ENCODE assay signal across 13 cellular contexts in the genomic region with DNA sequence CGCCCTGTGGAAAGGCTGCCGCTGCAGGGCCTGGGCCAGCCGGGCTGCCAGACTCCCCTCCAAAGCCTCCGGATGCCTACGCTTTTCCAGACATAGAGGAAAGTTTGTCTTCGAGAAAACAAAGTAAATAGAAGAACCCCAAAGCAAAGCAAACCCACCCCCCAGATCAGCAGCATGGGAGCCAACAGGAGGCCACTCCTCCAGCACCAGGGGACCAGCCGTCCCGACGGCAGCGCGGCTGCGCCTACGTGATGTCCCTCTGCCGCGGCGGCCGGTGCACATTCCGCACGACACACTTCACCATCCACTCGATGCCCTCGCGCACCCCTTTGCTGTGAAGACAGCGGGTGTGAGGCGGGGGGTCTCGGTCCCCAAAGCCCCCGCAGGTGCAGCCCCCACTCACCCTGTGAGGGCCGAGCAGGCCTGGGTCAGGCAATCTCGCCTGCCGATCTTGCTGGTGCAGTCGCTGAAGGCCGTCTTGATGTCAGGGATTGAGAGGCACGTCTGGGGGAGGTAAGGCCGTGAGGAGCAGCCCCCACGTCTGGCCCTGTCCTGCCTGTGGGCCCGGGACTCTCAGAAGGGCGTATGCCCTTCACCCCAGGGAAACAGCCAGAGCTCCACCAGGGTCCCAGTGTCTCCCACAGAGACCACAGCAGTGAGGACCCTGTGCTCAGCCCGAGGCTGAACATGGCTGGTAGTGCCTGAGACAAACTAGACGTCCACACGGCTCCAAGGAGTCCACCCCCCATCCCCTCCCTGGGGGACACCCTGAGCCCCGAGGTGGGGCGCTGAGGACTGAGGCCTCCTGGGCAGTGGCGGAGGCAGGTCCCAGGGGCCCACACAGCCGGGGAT. TPM values are rescaled to one million over a fixed set of nuclear protein-coding genes. Genes with fewer than 3 reads are reported as not detected.
DNase-seq lines count a peak whose midpoint lies in the region; ATAC-seq and TF ChIP-seq lines count a peak whose summit lies in the region.
"Had no signal": no experiment of that assay in that cellular context is flagged by ENCODE, and none has a peak within 500 bp of the region (broad histone marks: within the 10 kb centered on the region; RNA-seq: fewer than 3 reads in every experiment).

No MANE protein-coding gene starts in this region.

- no peak overlapping the region for H3K4me3 Mint-ChIP-seq in activated T-cell treated with anti-CD3 and anti-CD28 coated beads, Interleukin-2, amount 50 U/mL, for 72 hours
- H3K4me3 Mint-ChIP-seq in activated T-cell treated with anti-CD3 and anti-CD28 coated beads, Interleukin-2, amount 50 U/mL, for 4 hours: no peak overlapping the region

- H3K18ac ChIP-seq in mesendoderm (ENCODE audit: low read length): no peak overlapping the region

- H3K4me3 ChIP-seq in NT2/D1 (ENCODE audit: insufficient read length, low read depth) (no peak overlapping the region), fibroblast of lung (replicated peaks in 1 of 4; ENCODE audit: control extremely low read depth in 1 of 4, insufficient read depth in 1 of 4, low read depth in 3 of 4, low read length in 4 of 4) (no peak overlapping the region), smooth muscle cell (no peak overlapping the region), mesendoderm (ENCODE audit: low read length) (no peak overlapping the region)

- H3K9ac ChIP-seq in NT2/D1 (ENCODE audit: insufficient read length, low read depth) (peak overlapping the region; percentile 36), fibroblast of lung (ENCODE audit: insufficient read depth, low read length) (no peak overlapping the region), smooth muscle cell (ENCODE audit: low read depth) (peak overlapping the region; percentile 91), mesendoderm (ENCODE audit: low read length) (no peak overlapping the region)

- H3K27me3 Mint-ChIP-seq in activated T-cell treated with anti-CD3 and anti-CD28 coated beads, Interleukin-2, amount 50 U/mL, for 72 hours (ENCODE audit: low read depth): no peaks in the 10 kb centered on the region
- no peaks in the 10 kb centered on the region for H3K27me3 Mint-ChIP-seq in activated T-cell treated with anti-CD3 and anti-CD28 coated beads, Interleukin-2, amount 50 U/mL, for 4 hours (ENCODE audit: low read depth)

- DNase-seq in activated T-cell treated with anti-CD3 and anti-CD28 coated beads, Interleukin-2, amount 50 U/mL, for 72 hours: no peak
- no peak for DNase-seq in activated T-cell treated with anti-CD3 and anti-CD28 coated beads, Interleukin-2, amount 50 U/mL, for 4 hours
- no peak for DNase-seq in NT2/D1 (ENCODE audit: low read depth, low spot score)
- DNase-seq in fibroblast of lung (ENCODE audit: low read depth in 2 of 2): no peak
- no peak for DNase-seq in smooth muscle cell (lab: John Stamatoyannopoulos, UW; ENCODE audit: unreplicated experiment)
- DNase-seq in NCI-H1105 (lab: John Stamatoyannopoulos, UW): no peak
- DNase-seq in mesendoderm: no peak
- DNase-seq: AML-193; effector CD4-positive, alpha-beta T cell; NCI-H2227 treated with DMSO at 0.1 percent for 48 hours; RPMI8226 had no signal

- no peaks in the 10 kb centered on the region for H3K9me3 ChIP-seq in NT2/D1 (ENCODE audit: insufficient read depth, low read length)
- no peaks in the 10 kb centered on the region for H3K9me3 ChIP-seq in fibroblast of lung (ENCODE audit: control insufficient read depth, insufficient read depth, low read depth, low read length)
- H3K9me3 ChIP-seq in smooth muscle cell (replicated peaks; ENCODE audit: low read depth): no peaks in the 10 kb centered on the region

- no peak overlapping the region for H3K4me2 ChIP-seq in fibroblast of lung (ENCODE audit: extremely low read depth, insufficient read depth, low read length)
- H3K4me2 ChIP-seq in smooth muscle cell: no peak overlapping the region
- no peak overlapping the region for H3K4me2 ChIP-seq in mesendoderm (ENCODE audit: low read length)

- peak overlapping the region; percentile 73 for H3K27ac Mint-ChIP-seq in activated T-cell treated with anti-CD3 and anti-CD28 coated beads, Interleukin-2, amount 50 U/mL, for 72 hours

- no peak overlapping the region for H3K4ac ChIP-seq in mesendoderm (ENCODE audit: low read depth, low read length)

- H4K20me1 ChIP-seq in fibroblast of lung (ENCODE audit: control insufficient read depth, extremely low read depth, insufficient read depth, low read length): no peaks in the 10 kb centered on the region
- H4K20me1 ChIP-seq in smooth muscle cell (ENCODE audit: low read depth): no peaks in the 10 kb centered on the region

- H2BK120ac ChIP-seq in mesendoderm (ENCODE audit: low read depth, low read length): no peak overlapping the region

- H3K4me1 Mint-ChIP-seq in activated T-cell treated with anti-CD3 and anti-CD28 coated beads, Interleukin-2, amount 50 U/mL, for 72 hours (ENCODE audit: low read depth): peaks cover 12% of the 10 kb centered on the region
- H3K4me1 Mint-ChIP-seq in activated T-cell treated with anti-CD3 and anti-CD28 coated beads, Interleukin-2, amount 50 U/mL, for 4 hours (ENCODE audit: low read depth): peaks cover 29% of the 10 kb centered on the region

- H3K27ac ChIP-seq in fibroblast of lung (ENCODE audit: insufficient read depth, low read length) (peak overlapping the region; percentile 93), smooth muscle cell (ENCODE audit: low read depth) (no peak overlapping the region), mesendoderm (ENCODE audit: low read depth, low read length) (no peak overlapping the region)
- H3K27ac ChIP-seq: VCaP had no signal

- no peaks in the 10 kb centered on the region for H3F3A ChIP-seq in smooth muscle cell (ENCODE audit: low read depth)

- H3K23ac ChIP-seq in mesendoderm (ENCODE audit: low read length): no peak overlapping the region

- H3K56ac ChIP-seq in mesendoderm (ENCODE audit: low read length): no peak overlapping the region

- no peaks in the 10 kb centered on the region for H3K27me3 ChIP-seq in NT2/D1 (ENCODE audit: insufficient read depth, insufficient read length)
- no peaks in the 10 kb centered on the region for H3K27me3 ChIP-seq in fibroblast of lung (ENCODE audit: control insufficient read depth, insufficient read depth, low read length)
- no peaks in the 10 kb centered on the region for H3K27me3 ChIP-seq in smooth muscle cell (ENCODE audit: low read depth)
- no peaks in the 10 kb centered on the region for H3K27me3 ChIP-seq in mesendoderm (ENCODE audit: insufficient read depth, low read length, poor library complexity)

- H4K5ac ChIP-seq in mesendoderm (ENCODE audit: low read length): no peak overlapping the region

- H4K8ac ChIP-seq in mesendoderm (ENCODE audit: low read depth, low read length): no peak overlapping the region

- no peak overlapping the region for H2AFZ ChIP-seq in fibroblast of lung (ENCODE audit: low read length)
- no peak overlapping the region for H2AFZ ChIP-seq in smooth muscle cell (ENCODE audit: low read depth)

- TF ChIP-seq CTCF in fibroblast of lung (conservative IDR thresholded peaks at IDR 0.05 in 1 of 2, IDR thresholded peaks at IDR 0.05 in 1 of 2; ENCODE audit: low read depth in 1 of 2, low read length in 2 of 2) (no peak), smooth muscle cell (IDR thresholded peaks at IDR 0.05; ENCODE audit: borderline replicate concordance, insufficient read depth, poor library complexity, severe bottlenecking) (no peak)

- H3K4me1 ChIP-seq in NT2/D1 (ENCODE audit: insufficient read depth, insufficient read length) (peaks cover 31% of the 10 kb centered on the region), fibroblast of lung (ENCODE audit: control insufficient read depth, extremely low read depth, insufficient read depth, low read length) (peaks cover 28% of the 10 kb centered on the region), smooth muscle cell (ENCODE audit: low read depth) (peaks cover 20% of the 10 kb centered on the region), mesendoderm (ENCODE audit: control insufficient read depth, low read depth, low read length) (no peaks in the 10 kb centered on the region)

- peaks cover 1 to 3% of the 10 kb centered on the region in 2 donors for H3K36me3 Mint-ChIP-seq in activated T-cell treated with anti-CD3 and anti-CD28 coated beads, Interleukin-2, amount 50 U/mL, for 72 hours (ENCODE audit: insufficient read depth in 2 of 2)
- H3K36me3 Mint-ChIP-seq in activated T-cell treated with anti-CD3 and anti-CD28 coated beads, Interleukin-2, amount 50 U/mL, for 4 hours (ENCODE audit: insufficient read depth): peaks cover 6% of the 10 kb centered on the region

- H3K36me3 ChIP-seq in NT2/D1 (ENCODE audit: insufficient read depth, insufficient read length, low read length) (peaks cover 95% of the 10 kb centered on the region), fibroblast of lung (ENCODE audit: control insufficient read depth, insufficient read depth, low read length) (peaks cover 36% of the 10 kb centered on the region), smooth muscle cell (ENCODE audit: low read depth) (no peaks in the 10 kb centered on the region), mesendoderm (ENCODE audit: control insufficient read depth, insufficient read depth, low read length) (peaks cover 1% of the 10 kb centered on the region)

- ATAC-seq in activated T-cell treated with anti-CD3 and anti-CD28 coated beads, Interleukin-2, amount 50 U/mL, for 72 hours (replicated peaks in 1 of 2): no peak
- no peak for ATAC-seq in activated T-cell treated with anti-CD3 and anti-CD28 coated beads, Interleukin-2, amount 50 U/mL, for 4 hours
- no peak for ATAC-seq in GM18909 (IDR thresholded peaks at IDR 0.05; ENCODE audit: poor library complexity, unreplicated experiment)

- no peak overlapping the region for H2BK5ac ChIP-seq in mesendoderm (ENCODE audit: low read length)

- peaks cover 12% of the 10 kb centered on the region for H3K79me2 ChIP-seq in fibroblast of lung (ENCODE audit: control insufficient read depth, insufficient read depth, low read length)
- no peaks in the 10 kb centered on the region for H3K79me2 ChIP-seq in smooth muscle cell (ENCODE audit: low read depth)
- H3K79me2 ChIP-seq in mesendoderm (ENCODE audit: control insufficient read depth, insufficient read depth, low read length): no peaks in the 10 kb centered on the region

- no peak overlapping the region for H2AK5ac ChIP-seq in mesendoderm (ENCODE audit: low read length)

- H3K9me3 Mint-ChIP-seq in activated T-cell treated with anti-CD3 and anti-CD28 coated beads, Interleukin-2, amount 50 U/mL, for 72 hours: no peaks in the 10 kb centered on the region
- no peaks in the 10 kb centered on the region for H3K9me3 Mint-ChIP-seq in activated T-cell treated with anti-CD3 and anti-CD28 coated beads, Interleukin-2, amount 50 U/mL, for 4 hours

- H2BK15ac ChIP-seq in mesendoderm (replicated peaks; ENCODE audit: low read depth): no peak overlapping the region

- WGBS in smooth muscle cell (ENCODE audit: low lambda C conversion rate): 95% methylated on average over 39 of the region's 43 CpGs
- no CpG with 5 or more reads among the region's 43 CpGs for WGBS in mesendoderm (ENCODE audit: extremely low coverage, insufficient coverage, low lambda C conversion rate)

- H3K79me1 ChIP-seq in mesendoderm (ENCODE audit: low read length): no peaks in the 10 kb centered on the region

RNA-seq across cellular contexts. Expression of a gene that starts 4.0 kb away (rescaled TPM):
- 1 to 10 TPM; 1.0 to 1.2 TPM for total RNA-seq in activated T-cell treated with anti-CD3 and anti-CD28 coated beads, Interleukin-2, amount 50 U/mL, for 72 hours
- total RNA-seq in activated T-cell treated with anti-CD3 and anti-CD28 coated beads, Interleukin-2, amount 50 U/mL, for 4 hours: under 1 TPM in 1 of 3 donors, not detected in 2; 0.47 TPM
- total RNA-seq in fibroblast of lung: 6.7 and 35.2 TPM in 2 replicates
- 3.8 and 5.7 TPM in 2 replicates for polyA plus RNA-seq in fibroblast of lung
- 4.9 and 14.5 TPM in 2 replicates for polyA plus RNA-seq in fibroblast of lung (2012)
- 1.9 and 2.9 TPM in 2 replicates for polyA minus RNA-seq in fibroblast of lung (ENCODE audit: low replicate concordance)
- 9.2 and 13.1 TPM in 2 replicates for total RNA-seq in smooth muscle cell
- polyA plus RNA-seq in smooth muscle cell: 13.1 and 17.1 TPM in 2 replicates
- polyA plus RNA-seq in mesendoderm (2013, experiment 1 of 2): 0.69 TPM
- 0.43 TPM for polyA plus RNA-seq in mesendoderm (2013, experiment 2 of 2)

RNA-seq across cellular contexts. Expression of a gene that starts 7.4 kb away (rescaled TPM):
- 10 to 100 TPM; 55.1 to 70.9 TPM for total RNA-seq in activated T-cell treated with anti-CD3 and anti-CD28 coated beads, Interleukin-2, amount 50 U/mL, for 72 hours
- total RNA-seq in activated T-cell treated with anti-CD3 and anti-CD28 coated beads, Interleukin-2, amount 50 U/mL, for 4 hours: 10 to 100 TPM; 62.1 to 67.1 (median 63.5) TPM
- total RNA-seq in fibroblast of lung (24.7 and 35.0 TPM in 2 replicates), smooth muscle cell (11.8 and 27.4 TPM in 2 replicates)
- polyA plus RNA-seq in fibroblast of lung (32.2 and 34.6 TPM in 2 replicates), smooth muscle cell (42.3 and 51.9 TPM in 2 replicates)
- polyA plus RNA-seq in fibroblast of lung (2012): 36.3 and 40.1 TPM in 2 replicates
- 10.0 and 12.5 TPM in 2 replicates for polyA minus RNA-seq in fibroblast of lung (ENCODE audit: low replicate concordance)
- polyA plus RNA-seq in mesendoderm (2013, experiment 1 of 2): 6.7 TPM
- polyA plus RNA-seq in mesendoderm (2013, experiment 2 of 2): 7.2 TPM

RNA-seq across cellular contexts. Expression of a gene that starts 7.4 kb away (rescaled TPM):
- total RNA-seq in activated T-cell treated with anti-CD3 and anti-CD28 coated beads, Interleukin-2, amount 50 U/mL, for 72 hours: 10 to 100 TPM; 24.3 to 28.0 TPM
- 10 to 100 TPM; 38.1 to 43.9 (median 42.0) TPM for total RNA-seq in activated T-cell treated with anti-CD3 and anti-CD28 coated beads, Interleukin-2, amount 50 U/mL, for 4 hours
- total RNA-seq in fibroblast of lung: 10.7 and 11.0 TPM in 2 replicates
- 7.6 and 8.7 TPM in 2 replicates for polyA plus RNA-seq in fibroblast of lung
- 13.8 and 19.0 TPM in 2 replicates for polyA plus RNA-seq in fibroblast of lung (2012)
- 13.9 and 14.4 TPM in 2 replicates for polyA minus RNA-seq in fibroblast of lung (ENCODE audit: low replicate concordance)
- total RNA-seq in smooth muscle cell: 8.3 and 13.8 TPM in 2 replicates
- polyA plus RNA-seq in smooth muscle cell: 32.3 and 36.2 TPM in 2 replicates
- polyA plus RNA-seq in mesendoderm (2013, experiment 1 of 2): 12.3 TPM
- 12.2 TPM for polyA plus RNA-seq in mesendoderm (2013, experiment 2 of 2)

RNA-seq across cellular contexts. Expression of a gene that starts 36.0 kb away (rescaled TPM):
- total RNA-seq in activated T-cell treated with anti-CD3 and anti-CD28 coated beads, Interleukin-2, amount 50 U/mL, for 72 hours: 10 to 100 TPM; 13.4 to 21.1 TPM
- total RNA-seq in activated T-cell treated with anti-CD3 and anti-CD28 coated beads, Interleukin-2, amount 50 U/mL, for 4 hours: 10 to 100 TPM in 1 of 3 donors, 1 to 10 TPM in 2; 7.1 to 10.4 (median 9.3) TPM
- total RNA-seq in fibroblast of lung (1.5 and 3.5 TPM in 2 replicates), smooth muscle cell (2.9 and 7.2 TPM in 2 replicates)
- polyA plus RNA-seq in fibroblast of lung (0.68 and 0.90 TPM in 2 replicates), smooth muscle cell (6.0 and 6.9 TPM in 2 replicates)
- polyA plus RNA-seq in fibroblast of lung (2012): 2.1 and 2.3 TPM in 2 replicates
- 0.41 TPM in 1 of 2 replicates, not detected in the other for polyA minus RNA-seq in fibroblast of lung (ENCODE audit: low replicate concordance)
- 1.0 TPM for polyA plus RNA-seq in mesendoderm (2013, experiment 1 of 2)
- polyA plus RNA-seq in mesendoderm (2013, experiment 2 of 2): 1.1 TPM

RNA-seq across cellular contexts. Expression of a gene that starts 39.2 kb away (rescaled TPM):
- 10 to 100 TPM; 43.5 to 47.0 TPM for total RNA-seq in activated T-cell treated with anti-CD3 and anti-CD28 coated beads, Interleukin-2, amount 50 U/mL, for 72 hours
- total RNA-seq in activated T-cell treated with anti-CD3 and anti-CD28 coated beads, Interleukin-2, amount 50 U/mL, for 4 hours: 10 to 100 TPM; 17.2 to 18.1 (median 17.3) TPM
- total RNA-seq in fibroblast of lung (18.2 and 30.6 TPM in 2 replicates), smooth muscle cell (24.4 and 43.7 TPM in 2 replicates)
- polyA plus RNA-seq in fibroblast of lung (17.5 and 27.1 TPM in 2 replicates), smooth muscle cell (45.6 and 58.4 TPM in 2 replicates)
- 57.0 and 93.2 TPM in 2 replicates for polyA plus RNA-seq in fibroblast of lung (2012)
- 17.2 and 17.6 TPM in 2 replicates for polyA minus RNA-seq in fibroblast of lung (ENCODE audit: low replicate concordance)
- polyA plus RNA-seq in mesendoderm (2013, experiment 1 of 2): 23.0 TPM
- 23.0 TPM for polyA plus RNA-seq in mesendoderm (2013, experiment 2 of 2)

Comparison
In these comparisons a context has a peak if more than half of its experiments do, and no peak if none do; other contexts are left out.
1. H3K9ac ChIP-seq: peak in NT2/D1 (single experiment) and smooth muscle cell (single experiment); none in fibroblast of lung (single experiment) and mesendoderm (single experiment).